In genomic region chr19:38848299-38849146, GRCh38 we compare ENCODE assay signal across 8 cellular contexts. TPM values are rescaled to one million over a fixed set of nuclear protein-coding genes. Genes with fewer than 3 reads are reported as not detected.
DNase-seq lines count a peak whose midpoint lies in the region; ATAC-seq and TF ChIP-seq lines count a peak whose summit lies in the region.

No MANE protein-coding gene starts in this region.

- H3K4me3 ChIP-seq in CD8-positive, alpha-beta memory T cell (ENCODE audit: low read length), result peak overlapping the region; percentile 88
- peak overlapping the region; percentile 93 for H3K4me3 ChIP-seq in OCI-LY1 (ENCODE audit: low read depth, low read length, poor library complexity, severe bottlenecking)
- peak overlapping the region; percentile 93 for H3K4me3 ChIP-seq in neuron (ENCODE audit: low read length)

- peak overlapping the region; percentile 60 to 97 (median 94) for H3K4me3 Mint-ChIP-seq in CD8-positive, alpha-beta memory T cell
- H3K4me3 Mint-ChIP-seq in endothelial cell (ENCODE audit: unreplicated experiment), result peak overlapping the region; percentile 96

- H3K27me3 ChIP-seq in CD8-positive, alpha-beta memory T cell (ENCODE audit: insufficient read depth, low read length, poor library complexity, severe bottlenecking), result no peaks in the 10 kb centered on the region
- H3K27me3 ChIP-seq in OCI-LY1 (ENCODE audit: insufficient read depth, low read length) (no peaks in the 10 kb centered on the region), neuron (ENCODE audit: insufficient read depth, low read length) (no peaks in the 10 kb centered on the region)

- peaks cover 72% of the 10 kb centered on the region for H3K4me1 ChIP-seq in CD8-positive, alpha-beta memory T cell (ENCODE audit: insufficient read depth, low read length)
- peaks cover 34% of the 10 kb centered on the region for H3K4me1 ChIP-seq in OCI-LY1 (ENCODE audit: insufficient read depth, low read length, severe bottlenecking)
- peaks cover 33% of the 10 kb centered on the region for H3K4me1 ChIP-seq in neuron (ENCODE audit: insufficient read depth, low read length)

- CTCF ChIA-PET in CD8-positive, alpha-beta memory T cell (lab: Charles Lee), result interaction anchor here (0.7 to 2.4 kb wide), 13 partner anchors 8 to 446 kb away, joined by 3 to 13 read pairs (median 4); partner anchors contain the start of genes ECH1, FAM98C, MRPS12 and NFKBIB

- no peaks in the 10 kb centered on the region for H3F3A ChIP-seq in OCI-LY1 (ENCODE audit: insufficient read depth, low read length)

- H4K20me1 ChIP-seq in OCI-LY1 (ENCODE audit: insufficient read depth, low read length), result no peaks in the 10 kb centered on the region

- peaks cover 65 to 73% (median 72%) of the 10 kb centered on the region in 3 donors for H3K4me1 Mint-ChIP-seq in CD8-positive, alpha-beta memory T cell
- H3K4me1 Mint-ChIP-seq in endothelial cell (ENCODE audit: unreplicated experiment), result peaks cover 35% of the 10 kb centered on the region

- peaks cover 0 to 15% of the 10 kb centered on the region in 2 donors for H3K27me3 Mint-ChIP-seq in CD8-positive, alpha-beta memory T cell
- H3K27me3 Mint-ChIP-seq in endothelial cell (ENCODE audit: unreplicated experiment), result peaks cover 16% of the 10 kb centered on the region

- peaks cover 18 to 69% (median 28%) of the 10 kb centered on the region in 3 donors for H3K36me3 Mint-ChIP-seq in CD8-positive, alpha-beta memory T cell
- peaks cover 47% of the 10 kb centered on the region for H3K36me3 Mint-ChIP-seq in endothelial cell (ENCODE audit: low read depth, unreplicated experiment)

- TF ChIP-seq CTCF in OCI-LY1 (IDR thresholded peaks at IDR 0.05; ENCODE audit: low read length) (no peak), endothelial cell (IDR thresholded peaks at IDR 0.05; ENCODE audit: unreplicated experiment) (no peak)

- H3K27ac Mint-ChIP-seq in CD8-positive, alpha-beta memory T cell, result peak overlapping the region; percentile 78 to 100 (median 98)
- H3K27ac Mint-ChIP-seq in endothelial cell (ENCODE audit: unreplicated experiment), result peak overlapping the region; percentile 93

- POLR2A ChIA-PET in CD8-positive, alpha-beta memory T cell (lab: Charles Lee), result interaction anchor here (0.5 to 4.8 kb wide), 17 partner anchors 8 to 474 kb away, joined by 3 to 59 read pairs (median 5); partner anchors contain the start of genes ACTN4, ECH1, FAM98C and MRPS12

- H3K9ac ChIP-seq in OCI-LY1 (ENCODE audit: low read length), result peak overlapping the region; percentile 97

- H3K27ac ChIP-seq in CD8-positive, alpha-beta memory T cell (ENCODE audit: low read depth, low read length), result peak overlapping the region; percentile 83
- H3K27ac ChIP-seq in OCI-LY1 (ENCODE audit: low read depth, low read length, poor library complexity, severe bottlenecking), result peak overlapping the region; percentile 76

- no peaks in the 10 kb centered on the region for H3K9me3 ChIP-seq in CD8-positive, alpha-beta memory T cell (ENCODE audit: low read length)
- H3K9me3 ChIP-seq in OCI-LY1 (ENCODE audit: low read length) (no peaks in the 10 kb centered on the region), neuron (ENCODE audit: low read length) (no peaks in the 10 kb centered on the region)

- no peak overlapping the region for H2AFZ ChIP-seq in OCI-LY1 (ENCODE audit: low read length)
- H2AFZ ChIP-seq in neuron (ENCODE audit: low read depth, low read length), result no peak overlapping the region

- peaks cover 24% of the 10 kb centered on the region for H3K79me2 ChIP-seq in OCI-LY1 (ENCODE audit: insufficient read depth, low read length)

- DNase-seq in CD8-positive, alpha-beta memory T cell, result no peak
- DNase-seq in endothelial cell (ENCODE audit: low spot score), result no peak
- DNase-seq in stimulated activated CD4-positive, alpha-beta T cell treated with anti-CD3 and anti-CD28 coated beads, Interleukin-12 subunit alpha, Interleukin-12 subunit beta, amount 100 ng/mL, for 4 hours, result no peak
- DNase-seq in NCI-H146 (lab: John Stamatoyannopoulos, UW), result no peak

- H3K9me3 Mint-ChIP-seq in CD8-positive, alpha-beta memory T cell, result no peaks in the 10 kb centered on the region
- no peaks in the 10 kb centered on the region for H3K9me3 Mint-ChIP-seq in endothelial cell (ENCODE audit: unreplicated experiment)

- H3K9me2 ChIP-seq in OCI-LY1 (ENCODE audit: low read depth, low read length), result no peaks in the 10 kb centered on the region

- peaks cover 53% of the 10 kb centered on the region for H3K36me3 ChIP-seq in CD8-positive, alpha-beta memory T cell (ENCODE audit: insufficient read depth, low read length)
- peaks cover 56% of the 10 kb centered on the region for H3K36me3 ChIP-seq in OCI-LY1 (ENCODE audit: insufficient read depth, low read length)
- peaks cover 46% of the 10 kb centered on the region for H3K36me3 ChIP-seq in neuron (ENCODE audit: insufficient read depth, low read length)

- ATAC-seq in GM18520 (IDR thresholded peaks at IDR 0.05; ENCODE audit: unreplicated experiment) (no peak), GM18517 (IDR thresholded peaks at IDR 0.05; ENCODE audit: unreplicated experiment) (no peak)

- H3K4me2 ChIP-seq in OCI-LY1 (ENCODE audit: low read length), result peak overlapping the region; percentile 93

RNA-seq across cellular contexts. Expression of gene HNRNPL, which starts 1.3 kb away (rescaled TPM):
- total RNA-seq in CD8-positive, alpha-beta memory T cell, result 100 to 1,000 TPM; 656 to 679 TPM
- 73.4 TPM for polyA plus RNA-seq in CD8-positive, alpha-beta memory T cell
- 343 TPM for total RNA-seq in endothelial cell (ENCODE audit: unreplicated experiment)

RNA-seq across cellular contexts. Expression of gene ECH1, which starts 16.9 kb away (rescaled TPM):
- total RNA-seq in CD8-positive, alpha-beta memory T cell, result 100 to 1,000 TPM; 111 to 114 TPM
- 272 TPM for polyA plus RNA-seq in CD8-positive, alpha-beta memory T cell
- total RNA-seq in endothelial cell (ENCODE audit: unreplicated experiment), result 101 TPM

RNA-seq across cellular contexts. Expression of gene RINL, which starts 29.6 kb away (rescaled TPM):
- total RNA-seq in CD8-positive, alpha-beta memory T cell, result 10 to 100 TPM; 82.3 to 85.4 TPM
- 42.6 TPM for polyA plus RNA-seq in CD8-positive, alpha-beta memory T cell
- total RNA-seq in endothelial cell (ENCODE audit: unreplicated experiment), result 5.6 TPM

RNA-seq across cellular contexts. Expression of gene LGALS4, which starts 35.8 kb away (rescaled TPM):
- 1 to 10 TPM; 1.2 to 1.8 TPM for total RNA-seq in CD8-positive, alpha-beta memory T cell
- 0.44 TPM for polyA plus RNA-seq in CD8-positive, alpha-beta memory T cell
- total RNA-seq in endothelial cell (ENCODE audit: unreplicated experiment), result 0.46 TPM

RNA-seq across cellular contexts. Expression of gene SIRT2, which starts 50.9 kb away (rescaled TPM):
- total RNA-seq in CD8-positive, alpha-beta memory T cell, result 10 to 100 TPM; 33.6 to 36.5 TPM
- 51.2 TPM for polyA plus RNA-seq in CD8-positive, alpha-beta memory T cell
- total RNA-seq in endothelial cell (ENCODE audit: unreplicated experiment), result 45.9 TPM

Comparison
In these comparisons a context has a peak if more than half of its experiments do, and no peak if none do; other contexts are left out.
1. RNA of gene RINL, which starts 29.6 kb away (total RNA-seq): 82.3 to 85.4 TPM in CD8-positive, alpha-beta memory T cell; 5.6 TPM in endothelial cell (single experiment); every median in the first group is over 10 times any median in the second.
2. Peak in every context shown above with its lines, with median percentiles within 50 percentile points of each other: H3K4me3 ChIP-seq.